In genomic region chr11:67613313-67613959, GRCh38 we compare ENCODE assay signal across 12 cellular contexts. TPM values are rescaled to one million over a fixed set of nuclear protein-coding genes. Genes with fewer than 3 reads are reported as not detected.
DNase-seq lines count a peak whose midpoint lies in the region; ATAC-seq and TF ChIP-seq lines count a peak whose summit lies in the region.
"Had no signal": no experiment of that assay in that cellular context is flagged by ENCODE, and none has a peak within 500 bp of the region (broad histone marks: within the 10 kb centered on the region; RNA-seq: fewer than 3 reads in every experiment).

No MANE protein-coding gene starts in this region.

- DNase-seq in AG08396 (ENCODE audit: low spot score), result peak; percentile 10
- peak in 1 of 4 donors; percentile 12 for DNase-seq in body of pancreas
- DNase-seq in naive B cell, result no peak
- DNase-seq in midbrain (lab: John Stamatoyannopoulos, UW), result no peak
- DNase-seq in DMS79 treated with DMSO at 0.1 percent for 48 hours (lab: John Stamatoyannopoulos, UW), result no peak
- DNase-seq in activated CD4-positive, alpha-beta T cell treated with anti-CD3 and anti-CD28 coated beads, Interleukin-2, amount 50 U/mL, for 48 hours, result no peak
- DNase-seq in stimulated activated CD8-positive, alpha-beta memory T cell treated with anti-CD3 and anti-CD28 coated beads, Interleukin-4, amount 100 ng/mL, for 48 hours, result no peak
- DNase-seq: amniotic stem cell, foreskin melanocyte, NCI-H1436 treated with DMSO at 0.1 percent for 48 hours had no signal

- peak overlapping the region; percentile 79 to 87 (median 84) for H3K4me3 Mint-ChIP-seq in naive B cell

- no peaks in the 10 kb centered on the region for H3K27me3 Mint-ChIP-seq in naive B cell

- no peak for TF ChIP-seq POLR2A in body of pancreas (IDR thresholded peaks at IDR 0.05)

- WGBS in body of pancreas, 2 donors, result 86 to 96% methylated on average over 8 to 16 of the region's 17 CpGs

- no peaks in the 10 kb centered on the region for H3K27me3 ChIP-seq in body of pancreas

- H3K36me3 Mint-ChIP-seq in naive B cell, result peaks cover 0 to 9% of the 10 kb centered on the region in 2 donors

- intact Hi-C loops in body of pancreas (cut with DNase I), result no loop called here

- H3K27ac Mint-ChIP-seq in naive B cell, result peak overlapping the region; percentile 98 to 99 (median 99)

- ATAC-seq in HG03565 (IDR thresholded peaks at IDR 0.05; ENCODE audit: unreplicated experiment) (peak; percentile 4), body of pancreas (peak; percentile 11), naive B cell (ENCODE audit: low read depth in 2 of 2) (no peak)

- H3K4me3 ChIP-seq in body of pancreas, result no peak overlapping the region

- peaks cover 19% of the 10 kb centered on the region for H3K4me1 ChIP-seq in body of pancreas

- peak overlapping the region; percentile 41 to 85 (median 74) for H3K27ac ChIP-seq in body of pancreas

- H3K9me3 ChIP-seq in body of pancreas, result no peaks in the 10 kb centered on the region

- no peak for TF ChIP-seq CTCF in body of pancreas (IDR thresholded peaks at IDR 0.05)

- no peaks in the 10 kb centered on the region for H3K9me3 Mint-ChIP-seq in naive B cell

- H3K36me3 ChIP-seq in body of pancreas (replicated peaks in 1 of 2; ENCODE audit: insufficient read depth in 1 of 2, low read depth in 2 of 2), result peaks cover 0 to 16% of the 10 kb centered on the region in 2 donors

- H3K4me1 Mint-ChIP-seq in naive B cell, result peaks cover 32 to 41% (median 40%) of the 10 kb centered on the region in 3 donors

RNA-seq across cellular contexts. Expression of gene NDUFV1, which starts 6.7 kb away (rescaled TPM):
- total RNA-seq in body of pancreas, result 100 to 1,000 TPM; 209 to 264 TPM
- 100 to 1,000 TPM; 110 to 165 (median 124) TPM for polyA plus RNA-seq in naive B cell (ENCODE audit: low read depth in 6 of 6)

RNA-seq across cellular contexts. Expression of gene NUDT8, which starts 16.3 kb away (rescaled TPM):
- 10 to 100 TPM; 11.5 to 21.8 TPM for total RNA-seq in body of pancreas
- 10 to 100 TPM in 3 of 6 donors, 1 to 10 TPM in 3; 2.9 to 15.3 (median 10.0) TPM for polyA plus RNA-seq in naive B cell (ENCODE audit: low read depth in 6 of 6)

RNA-seq across cellular contexts. Expression of gene TBX10, which starts 26.1 kb away (rescaled TPM):
- not detected for total RNA-seq in body of pancreas
- polyA plus RNA-seq in naive B cell (ENCODE audit: low read depth in 6 of 6), result not detected
- total RNA-seq: SK-MEL-5 had no signal

RNA-seq across cellular contexts. Expression of gene GSTP1, which starts 29.8 kb away (rescaled TPM):
- total RNA-seq in body of pancreas, result 100 to 1,000 TPM; 359 to 454 TPM
- 100 to 1,000 TPM; 225 to 406 (median 317) TPM for polyA plus RNA-seq in naive B cell (ENCODE audit: low read depth in 6 of 6)

RNA-seq across cellular contexts. Expression of gene ACY3, which starts 37.1 kb away (rescaled TPM):
- total RNA-seq in body of pancreas, result 10 to 100 TPM in 1 of 2 donors, 1 to 10 TPM in 1; 7.0 to 16.2 TPM
- polyA plus RNA-seq in naive B cell (ENCODE audit: low read depth in 6 of 6), result 1 to 10 TPM in 5 of 6 donors, under 1 TPM in 1; 0.80 to 6.6 (median 2.5) TPM
- total RNA-seq: SK-MEL-5 had no signal

Comparison
In these comparisons a context has a peak if more than half of its experiments do, and no peak if none do; other contexts are left out.
1. ATAC-seq: peak in HG03565 (single experiment) and body of pancreas (single experiment); none in naive B cell (0 of 2).